ENCODE assay signal across 16 cellular contexts in genomic region chr14:75968461-75968860, GRCh38.
A peak's percentile ranks its signal among the peaks of the same experiment; 100 is the strongest.
DNase-seq lines count a peak whose midpoint lies in the region; TF ChIP-seq lines count a peak whose summit lies in the region.
"Had no signal": no experiment of that assay in that cellular context is flagged by ENCODE, and none has a peak within 500 bp of the region (broad histone marks: within the 10 kb centered on the region; RNA-seq: fewer than 3 reads in every experiment).

No MANE protein-coding gene starts in this region.

- H3K4me1 ChIP-seq in tibial artery, result peaks cover 0 to 10% (median 3%) of the 10 kb centered on the region in 4 donors

- H3K4me3 ChIP-seq in epithelial cell of esophagus (ENCODE audit: low read length) (no peak overlapping the region), tibial artery (no peak overlapping the region)

- peak overlapping the region; percentile 26 to 31 for H3K27ac ChIP-seq in tibial artery
- H3K27ac ChIP-seq: RWPE1 had no signal

- intact Hi-C loops in tibial artery (cut with DNase I; ENCODE audit: low total_unique reads), result no loop called here

- TF ChIP-seq CTCF in epithelial cell of esophagus (IDR thresholded peaks at IDR 0.05; ENCODE audit: insufficient read depth, low read depth, low read length, missing control alignments), result no peak
- no peak for TF ChIP-seq CTCF in tibial artery (IDR thresholded peaks at IDR 0.05)

- no peaks in the 10 kb centered on the region for H3K9me3 ChIP-seq in tibial artery

- DNase-seq in NCI-H2171 treated with DMSO at 0.1 percent for 48 hours (lab: John Stamatoyannopoulos, UW) (peak; percentile 96), epithelial cell of esophagus (ENCODE audit: low read depth) (peak; percentile 19), iris pigment epithelial cell (ENCODE audit: low read depth) (peak; percentile 21), tibial artery (peak; percentile 52 to 69), NCI-H187 treated with DMSO at 0.1 percent for 48 hours (lab: John Stamatoyannopoulos, UW) (no peak), NCI-H1417 (lab: John Stamatoyannopoulos, UW) (no peak), DMS153 treated with DMSO at 0.1 percent for 48 hours (lab: John Stamatoyannopoulos, UW; ENCODE audit: unreplicated experiment) (no peak)
- DNase-seq in activated naive CD4-positive, alpha-beta T cell (lab: John Stamatoyannopoulos, UW), result no peak
- DNase-seq: activated CD8-positive, alpha-beta memory T cell treated with anti-CD3 and anti-CD28 coated beads, Interleukin-2, amount 50 U/mL, for 4 hours; CD4-positive, CD25-positive, alpha-beta regulatory T cell; effector memory CD4-positive, alpha-beta T cell; H7; immature natural killer cell; NK-92 treated with Interleukin-12 subunit alpha and Interleukin-12 subunit beta, amount 100 ng/mL, for 24 hours; T-helper 1 cell had no signal

- H3K36me3 ChIP-seq in tibial artery, result peaks cover 31 to 78% (median 52%) of the 10 kb centered on the region in 3 donors

- no peaks in the 10 kb centered on the region for H3K27me3 ChIP-seq in tibial artery

Comparison
In these comparisons a context has a peak if more than half of its experiments do, and no peak if none do; other contexts are left out.
1. DNase-seq: peak in NCI-H2171 treated with DMSO at 0.1 percent for 48 hours (single experiment), epithelial cell of esophagus (single experiment), iris pigment epithelial cell (single experiment) and tibial artery (2 of 2); none in NCI-H187 treated with DMSO at 0.1 percent for 48 hours (single experiment), NCI-H1417 (0 of 3), activated naive CD4-positive, alpha-beta T cell (0 of 4) and DMS153 treated with DMSO at 0.1 percent for 48 hours (single experiment).